Comparison of ENCODE assay signal across 17 cellular contexts in genomic region chr15:69104050-69104750, GRCh38. TPM values are rescaled to one million over a fixed set of nuclear protein-coding genes. Genes with fewer than 3 reads are reported as not detected.
DNase-seq lines count a peak whose midpoint lies in the region; ATAC-seq, FAIRE-seq and TF ChIP-seq lines count a peak whose summit lies in the region.
"Had no signal": no experiment of that assay in that cellular context is flagged by ENCODE, and none has a peak within 500 bp of the region (broad histone marks: within the 10 kb centered on the region; RNA-seq: fewer than 3 reads in every experiment).

No MANE protein-coding gene starts in this region.

- H3K4me3 Mint-ChIP-seq in CD4-positive, alpha-beta T cell, result no peak overlapping the region

- no peak for DNase-seq in CD4-positive, alpha-beta T cell
- DNase-seq in T-helper 22 cell (ENCODE audit: low read depth) (peak; percentile 6), amniotic stem cell (lab: John Stamatoyannopoulos, UW) (no peak), H4 (ENCODE audit: low spot score) (no peak), SJCRH30 (no peak), kidney (no peak)
- DNase-seq: activated CD8-positive, alpha-beta memory T cell treated with anti-CD3 and anti-CD28 coated beads, Interleukin-2, amount 50 U/mL, for 4 hours; aorta; effector CD4-positive, alpha-beta T cell; islet precursor cell; NCI-H446 treated with DMSO at 0.1 percent for 48 hours; stimulated activated CD4-positive, alpha-beta T cell treated with anti-CD3 and anti-CD28 coated beads, Interleukin-4, amount 100 ng/mL, for 4 hours had no signal

- H3K27me3 ChIP-seq in CD4-positive, alpha-beta T cell (ENCODE audit: control insufficient read depth, insufficient read depth, low read length), result no peaks in the 10 kb centered on the region
- no peaks in the 10 kb centered on the region for H3K27me3 ChIP-seq in SJCRH30

- H3K9ac ChIP-seq in kidney (ENCODE audit: low read length in 2 of 2), result no peak overlapping the region

- POLR2A ChIA-PET in CD4-positive, alpha-beta T cell (lab: Charles Lee), result no interaction called here

- ATAC-seq in CD4-positive, alpha-beta T cell (ENCODE audit: poor library complexity), result peak; percentile 52
- ATAC-seq in GM19023 (IDR thresholded peaks at IDR 0.05; ENCODE audit: unreplicated experiment) (peak; percentile 60), HG03095 (IDR thresholded peaks at IDR 0.05; ENCODE audit: unreplicated experiment) (peak; percentile 65)
- ATAC-seq: HCT116 had no signal

- H3K9me3 Mint-ChIP-seq in CD4-positive, alpha-beta T cell, result no peaks in the 10 kb centered on the region

- no peaks in the 10 kb centered on the region for H3K4me1 ChIP-seq in SJCRH30
- H3K4me1 ChIP-seq in kidney (ENCODE audit: control insufficient read depth in 1 of 2, insufficient read depth in 1 of 2, low read depth in 1 of 2, low read length in 2 of 2), result peaks cover 0 to 3% of the 10 kb centered on the region in 2 donors

- no peak for TF ChIP-seq CTCF in CD4-positive, alpha-beta T cell (IDR thresholded peaks at IDR 0.05)
- no peak for TF ChIP-seq CTCF in kidney (IDR thresholded peaks at IDR 0.05; ENCODE audit: borderline replicate concordance, extremely low read depth, insufficient read depth)

- CTCF ChIA-PET in CD4-positive, alpha-beta T cell (lab: Charles Lee), result no interaction called here

- intact Hi-C loops in CD4-positive, alpha-beta T cell (cut with DNase I, micrococcal nuclease), result no loop called here
- intact Hi-C loops in kidney (cut with DNase I), result no loop called here

- H3K4me3 ChIP-seq in SJCRH30 (no peak overlapping the region), kidney (ENCODE audit: low read length in 2 of 2) (no peak overlapping the region)

- no peaks in the 10 kb centered on the region for H3K36me3 Mint-ChIP-seq in CD4-positive, alpha-beta T cell (ENCODE audit: low read depth)

- FAIRE-seq in kidney (lab: Jason Lieb, UNC), result no peak
- FAIRE-seq: frontal cortex, TTC549 had no signal

- H3K36me3 ChIP-seq in SJCRH30, result no peaks in the 10 kb centered on the region
- no peaks in the 10 kb centered on the region for H3K36me3 ChIP-seq in kidney (ENCODE audit: control insufficient read depth in 1 of 2, insufficient read depth in 2 of 2, low read length in 2 of 2)

- no peaks in the 10 kb centered on the region for H3K27me3 Mint-ChIP-seq in CD4-positive, alpha-beta T cell

- H3K9me3 ChIP-seq in CD4-positive, alpha-beta T cell (ENCODE audit: control insufficient read depth, low read length), result no peaks in the 10 kb centered on the region
- H3K9me3 ChIP-seq in SJCRH30 (replicated peaks), result no peaks in the 10 kb centered on the region
- no peaks in the 10 kb centered on the region for H3K9me3 ChIP-seq in kidney (ENCODE audit: control insufficient read depth in 1 of 2, low read length in 2 of 2)

- H3K27ac ChIP-seq in CD4-positive, alpha-beta T cell (ENCODE audit: low read depth, low read length), result no peak overlapping the region
- H3K27ac ChIP-seq in SJCRH30 (no peak overlapping the region), kidney (ENCODE audit: low read depth in 2 of 2, low read length in 2 of 2) (no peak overlapping the region)

- peaks cover 16% of the 10 kb centered on the region for H3K4me1 Mint-ChIP-seq in CD4-positive, alpha-beta T cell (ENCODE audit: low read depth)

- no peak overlapping the region for H3K27ac Mint-ChIP-seq in CD4-positive, alpha-beta T cell

RNA-seq across cellular contexts. Expression of gene GLCE, which starts 56.2 kb away (rescaled TPM):
- 1 to 10 TPM; 3.2 TPM for total RNA-seq in CD4-positive, alpha-beta T cell
- total RNA-seq in H4 (2014; rRNA removed; shearing (Covaris generic)), result 20.6 and 23.2 TPM in 2 replicates
- 47.1 and 51.2 TPM in 2 replicates for total RNA-seq in SJCRH30 (2014; rRNA removed; shearing (Covaris generic))
- 18.0 TPM for total RNA-seq in kidney
- polyA plus RNA-seq in kidney (ENCODE audit: insufficient read depth, low read depth, low replicate concordance), result 14.9 TPM
